In the genomic region with DNA sequence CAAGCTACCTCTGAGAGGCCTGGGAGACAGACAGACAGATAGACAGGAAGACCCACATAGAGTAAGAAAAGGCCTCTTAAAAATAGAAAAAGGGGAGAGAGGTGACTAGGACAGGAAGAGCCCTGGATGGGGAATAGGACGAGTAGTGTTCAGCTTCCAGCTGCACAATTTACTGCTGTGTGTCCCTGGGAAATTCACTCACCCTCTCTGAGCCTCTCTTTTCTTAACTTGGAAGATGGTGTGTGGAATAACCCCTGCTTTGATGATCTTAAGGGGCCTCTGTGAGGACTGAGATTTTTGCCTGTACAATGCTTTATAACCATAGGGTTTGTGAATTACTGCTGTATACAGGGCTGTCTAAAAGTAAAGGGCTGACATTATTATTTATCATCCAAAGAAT, we compare ENCODE assay signal across 23 cellular contexts. TPM values are rescaled to one million over a fixed set of nuclear protein-coding genes. Genes with fewer than 3 reads are reported as not detected.
DNase-seq lines count a peak whose midpoint lies in the region; FAIRE-seq and TF ChIP-seq lines count a peak whose summit lies in the region.
"Had no signal": no experiment of that assay in that cellular context is flagged by ENCODE, and none has a peak within 500 bp of the region (broad histone marks: within the 10 kb centered on the region; RNA-seq: fewer than 3 reads in every experiment).

No MANE protein-coding gene starts in this region.

- intact Hi-C loops in ascending aorta (cut with DNase I) (no loop called here), tibial artery (cut with DNase I; ENCODE audit: low total_unique reads) (no loop called here)

- peak overlapping the region in 1 of 2 experiments; percentile 19; a peak in 1 of 4 replicates for H3K4me2 ChIP-seq in H1 (ENCODE audit: insufficient read depth in 1 of 2, low read depth in 2 of 2, low read length in 2 of 2)

- peak overlapping the region; percentile 87; the same call in 1 of the 2 replicates for H3K18ac ChIP-seq in H1 (ENCODE audit: extremely low read depth, low read length)

- 73% methylated on average over 1 of the region's 1 CpG; no CpG with 5 or more reads in 1 of the 2 experiments for WGBS in H1 (ENCODE audit: extremely low coverage in 1 of 2, insufficient coverage in 1 of 2, insufficient read length in 1 of 2, insufficient replicate concordance in 2 of 2, low coverage in 1 of 2, low lambda C conversion rate in 2 of 2, missing lambda C conversion rate in 1 of 2), 2 experiments

- H4K20me1 ChIP-seq in H1 (replicated peaks in 1 of 2; ENCODE audit: control insufficient read depth in 1 of 2, insufficient read depth in 2 of 2, low read length in 2 of 2), result no peaks in the 10 kb centered on the region

- H3K9me3 ChIP-seq in ascending aorta (no peaks in the 10 kb centered on the region), H1 (ENCODE audit: insufficient read depth in 2 of 2, low read depth in 1 of 2, low read length in 1 of 2) (no peaks in the 10 kb centered on the region), tibial artery (no peaks in the 10 kb centered on the region)
- H3K9me3 ChIP-seq: SJSA1 had no signal

- H2BK120ac ChIP-seq in H1 (replicated peaks; ENCODE audit: low read depth, low read length), result no peak overlapping the region

- no peak for FAIRE-seq in H1 (lab: Jason Lieb, UNC)
- FAIRE-seq: GM12892, RCC 7860 had no signal

- TF ChIP-seq CTCF in ascending aorta (IDR thresholded peaks at IDR 0.05), result no peak
- TF ChIP-seq CTCF in H1 (IDR thresholded peaks at IDR 0.05; ENCODE audit: control extremely low read depth in 1 of 3, insufficient read depth in 1 of 3, low read depth in 1 of 3, low read length in 3 of 3), result no peak
- no peak for TF ChIP-seq CTCF in tibial artery (IDR thresholded peaks at IDR 0.05)

- CTCF ChIA-PET in activated CD4-positive, alpha-beta T cell treated with anti-CD3 and anti-CD28 coated beads, Interleukin-2, amount 10 ng/mL, durations not matched to agents 7 days and 5 days (lab: Charles Lee), result interaction anchor here (0.6 to 1.7 kb wide), 4 partner anchors 8 to 46 kb away, joined by 3 to 6 read pairs (median 4); no protein-coding TSS in a partner anchor
- CTCF ChIA-PET in H1 (lab: Charles Lee; ENCODE audit: partially characterized antibody), result interaction anchor here (0.7 to 4.3 kb wide), 20 partner anchors 9 to 359 kb away, joined by 3 to 47 read pairs (median 4); no protein-coding TSS in a partner anchor

- peaks cover 11% of the 10 kb centered on the region for H3K4me1 Mint-ChIP-seq in activated CD4-positive, alpha-beta T cell treated with anti-CD3 and anti-CD28 coated beads, Interleukin-2, amount 10 ng/mL, durations not matched to agents 7 days and 5 days

- peak overlapping the region; percentile 84 to 85 for H3K27ac ChIP-seq in ascending aorta
- no peak overlapping the region for H3K27ac ChIP-seq in H1 (ENCODE audit: low read depth, low read length)
- peak overlapping the region; percentile 70 to 79 for H3K27ac ChIP-seq in tibial artery
- H3K27ac ChIP-seq: GM23248, SJSA1 had no signal

- no peak for TF ChIP-seq POLR2A in H1 (IDR thresholded peaks at IDR 0.05; ENCODE audit: control extremely low read depth in 1 of 2, low read depth in 2 of 2, low read length in 2 of 2)

- no peaks in the 10 kb centered on the region for H3K79me2 ChIP-seq in H1 (ENCODE audit: control insufficient read depth in 1 of 2, insufficient read depth in 2 of 2, low read length in 2 of 2)

- no peak overlapping the region for H3K14ac ChIP-seq in H1 (ENCODE audit: insufficient read length)

- H3K9ac ChIP-seq in H1 (replicated peaks in 1 of 4; ENCODE audit: extremely low read depth in 1 of 4, low read depth in 3 of 4, low read length in 3 of 4), result no peak overlapping the region
- H3K9ac ChIP-seq: GM23248 had no signal

- DNase-seq in activated CD4-positive, alpha-beta T cell treated with anti-CD3 and anti-CD28 coated beads, Interleukin-2, amount 10 ng/mL, durations not matched to agents 7 days and 5 days, result no peak
- DNase-seq in activated CD4-positive, alpha-beta T cell treated with anti-CD3 and anti-CD28 coated beads for 4 hours, result no peak
- DNase-seq in ascending aorta (ENCODE audit: low spot score in 2 of 2), result no peak
- no peak for DNase-seq in H1 (ENCODE audit: low read depth in 1 of 2, low spot score in 2 of 2)
- no peak for DNase-seq in tibial artery
- no peak for DNase-seq in stimulated activated CD4-positive, alpha-beta T cell treated with anti-CD3 and anti-CD28 coated beads, Interleukin-4, amount 100 ng/mL, for 24 hours
- no peak for DNase-seq in inferior parietal cortex (ENCODE audit: extremely low spot score)
- no peak for DNase-seq in RKO (ENCODE audit: low spot score)
- DNase-seq: 8988T, AML-193, DND-41, GM23248, MM.1S, NCI-H1048, NCI-H1417 treated with DMSO at 0.1 percent for 48 hours, NCI-H187, NCI-H446 treated with DMSO at 0.1 percent for 48 hours, NCI-H526 treated with DMSO at 0.1 percent for 48 hours, OCI-M1 had no signal

- no peak overlapping the region for H3K4me3 Mint-ChIP-seq in activated CD4-positive, alpha-beta T cell treated with anti-CD3 and anti-CD28 coated beads, Interleukin-2, amount 10 ng/mL, durations not matched to agents 7 days and 5 days
- H3K4me3 Mint-ChIP-seq: CD8-positive, alpha-beta T cell had no signal

- no peak for TF ChIP-seq EP300 in H1 (IDR thresholded peaks at IDR 0.05; ENCODE audit: borderline replicate concordance in 1 of 2, low read depth in 2 of 2, low read length in 2 of 2)

- H3K79me1 ChIP-seq in H1 (ENCODE audit: low read depth, low read length), result no peaks in the 10 kb centered on the region

- no peaks in the 10 kb centered on the region for H3K27me3 ChIP-seq in ascending aorta
- H3K27me3 ChIP-seq in H1 (replicated peaks in 1 of 4; ENCODE audit: control insufficient read depth in 3 of 4, extremely low read depth in 1 of 4, insufficient read depth in 3 of 4, low read length in 3 of 4), result no peaks in the 10 kb centered on the region
- H3K27me3 ChIP-seq in tibial artery, result no peaks in the 10 kb centered on the region
- H3K27me3 ChIP-seq: SJSA1 had no signal

- H3K36me3 ChIP-seq in ascending aorta, result peaks cover 87 to 95% of the 10 kb centered on the region in 2 donors
- H3K36me3 ChIP-seq in H1 (ENCODE audit: control insufficient read depth in 2 of 4, insufficient read depth in 4 of 4, low read length in 3 of 4), result no peaks in the 10 kb centered on the region
- peaks cover 37 to 95% (median 56%) of the 10 kb centered on the region in 3 donors for H3K36me3 ChIP-seq in tibial artery
- H3K36me3 ChIP-seq: SJSA1 had no signal

- no peak overlapping the region for H3K56ac ChIP-seq in H1 (replicated peaks; ENCODE audit: insufficient read length, low read depth, low read length)

- H3K27ac Mint-ChIP-seq in activated CD4-positive, alpha-beta T cell treated with anti-CD3 and anti-CD28 coated beads, Interleukin-2, amount 10 ng/mL, durations not matched to agents 7 days and 5 days, result peak overlapping the region; percentile 86
- H3K27ac Mint-ChIP-seq: CD8-positive, alpha-beta T cell had no signal

- H3K9me3 Mint-ChIP-seq in activated CD4-positive, alpha-beta T cell treated with anti-CD3 and anti-CD28 coated beads, Interleukin-2, amount 10 ng/mL, durations not matched to agents 7 days and 5 days, result no peaks in the 10 kb centered on the region
- H3K9me3 Mint-ChIP-seq: CD8-positive, alpha-beta T cell had no signal

- H2BK12ac ChIP-seq in H1 (ENCODE audit: low read depth, low read length), result no peak overlapping the region

- H2AK5ac ChIP-seq in H1 (ENCODE audit: low read depth, low read length), result no peak overlapping the region

- no peak overlapping the region for H2AFZ ChIP-seq in H1 (ENCODE audit: low read length)
- H2AFZ ChIP-seq: GM23248 had no signal

- H3K23me2 ChIP-seq in H1 (ENCODE audit: low read depth, low read length), result 0 out of 2 replicates have a peak, but pooled peaks cover 2% of the 10 kb centered on the region

- H3K23ac ChIP-seq in H1 (ENCODE audit: insufficient read length), result no peak overlapping the region

- no peak for TF ChIP-seq RAD21 in H1 (IDR thresholded peaks at IDR 0.05 in 1 of 2, conservative IDR thresholded peaks at IDR 0.05 in 1 of 2; ENCODE audit: low read depth in 2 of 2, low read length in 2 of 2)

- peaks cover 0 to 13% of the 10 kb centered on the region in 2 donors for H3K4me1 ChIP-seq in ascending aorta
- peaks cover 0 to 25% (median 16%) of the 10 kb centered on the region in 4 experiments; a peak in 6 of 7 replicates for H3K4me1 ChIP-seq in H1 (replicated peaks in 1 of 4; ENCODE audit: control insufficient read depth in 3 of 4, insufficient read depth in 4 of 4, low read length in 3 of 4)
- H3K4me1 ChIP-seq in tibial artery, result peaks cover 0 to 46% (median 17%) of the 10 kb centered on the region in 4 donors

- H4K8ac ChIP-seq in H1 (ENCODE audit: extremely low read depth, insufficient read depth, low read length), result peak overlapping the region; percentile 7; the same call in 1 of the 2 replicates

- no peaks in the 10 kb centered on the region for H3K36me3 Mint-ChIP-seq in activated CD4-positive, alpha-beta T cell treated with anti-CD3 and anti-CD28 coated beads, Interleukin-2, amount 10 ng/mL, durations not matched to agents 7 days and 5 days (ENCODE audit: low read depth)
- H3K36me3 Mint-ChIP-seq: CD8-positive, alpha-beta T cell had no signal

- peak overlapping the region; percentile 46; the same call in 1 of the 2 replicates for H2BK15ac ChIP-seq in H1 (ENCODE audit: low read length)

- H2BK5ac ChIP-seq in H1 (ENCODE audit: low read depth, low read length), result 0 out of 2 replicates have a peak overlapping the region, but pooled peaks have one; percentile 79

- no peak overlapping the region for H2BK20ac ChIP-seq in H1 (ENCODE audit: low read length)

- H3K27me3 Mint-ChIP-seq in activated CD4-positive, alpha-beta T cell treated with anti-CD3 and anti-CD28 coated beads, Interleukin-2, amount 10 ng/mL, durations not matched to agents 7 days and 5 days, result no peaks in the 10 kb centered on the region

- H4K5ac ChIP-seq in H1 (ENCODE audit: insufficient read length, low read depth, low read length), result no peak overlapping the region

- H3K4me3 ChIP-seq in ascending aorta (no peak overlapping the region), H1 (ENCODE audit: extremely low read depth in 1 of 4, insufficient read depth in 2 of 4, low read depth in 3 of 4, low read length in 4 of 4) (peak overlapping the region in 1 of 4 experiments; percentile 25; a peak in 1 of 8 replicates), tibial artery (no peak overlapping the region)
- H3K4me3 ChIP-seq: GM23248, SJSA1 had no signal

- POLR2A ChIA-PET in activated CD4-positive, alpha-beta T cell treated with anti-CD3 and anti-CD28 coated beads, Interleukin-2, amount 10 ng/mL, durations not matched to agents 7 days and 5 days (lab: Charles Lee), result no interaction called here
- POLR2A ChIA-PET in H1 (lab: Charles Lee; ENCODE audit: partially characterized antibody), result interaction anchor here (1.0 to 2.6 kb wide), 5 partner anchors 11 to 62 kb away, joined by 3 to 11 read pairs (median 4); partner anchors contain the start of gene FEM1B

- no peak overlapping the region for H3K4ac ChIP-seq in H1 (replicated peaks; ENCODE audit: insufficient read length, low read depth, low read length)

- no peak overlapping the region for H4K91ac ChIP-seq in H1 (replicated peaks; ENCODE audit: insufficient read length, low read length)

RNA-seq across cellular contexts. Expression of gene FEM1B, which starts 37.5 kb away (rescaled TPM):
- 10 to 100 TPM; 51.7 to 66.3 TPM for total RNA-seq in activated CD4-positive, alpha-beta T cell treated with anti-CD3 and anti-CD28 coated beads, Interleukin-2, amount 10 ng/mL, durations not matched to agents 7 days and 5 days
- total RNA-seq in ascending aorta, result 57.0 TPM
- 72.9 and 83.8 TPM in 2 replicates for total RNA-seq in H1 (2021; fragmentation: NEBNext Ultra II Directional; extraction: Animal tissue kit (Norgen Biotek cat#: 25700))
- 21.2 and 36.1 TPM in 2 replicates for polyA plus RNA-seq in H1 (2011; rRNA removed)
- polyA plus RNA-seq in H1 (2011; cell fraction: cytosol; rRNA removed), result 36.7 TPM
- 75.5 TPM for polyA plus RNA-seq in H1 (2011; cell fraction: nucleus; rRNA removed)
- polyA plus RNA-seq in H1 (2012, experiment 1 of 2), result 42.3 to 65.4 TPM (median 49.3 TPM) in 4 replicates
- 2.1 TPM for polyA plus RNA-seq in H1 (2012, experiment 2 of 2)
- polyA plus RNA-seq in H1 (2013, experiment 1 of 2), result 28.4 TPM
- polyA plus RNA-seq in H1 (2013, experiment 2 of 2), result 27.2 TPM
- polyA minus RNA-seq in H1 (2011; rRNA and poly(A)+ RNA removed), result 568 and 799 TPM in 2 replicates
- polyA minus RNA-seq in H1 (2011; cell fraction: cytosol; rRNA and poly(A)+ RNA removed), result 135 TPM
- 269 TPM for polyA minus RNA-seq in H1 (2011; cell fraction: nucleus; rRNA and poly(A)+ RNA removed)
